10 cellular contexts compared by ENCODE assay signal in the genomic region with DNA sequence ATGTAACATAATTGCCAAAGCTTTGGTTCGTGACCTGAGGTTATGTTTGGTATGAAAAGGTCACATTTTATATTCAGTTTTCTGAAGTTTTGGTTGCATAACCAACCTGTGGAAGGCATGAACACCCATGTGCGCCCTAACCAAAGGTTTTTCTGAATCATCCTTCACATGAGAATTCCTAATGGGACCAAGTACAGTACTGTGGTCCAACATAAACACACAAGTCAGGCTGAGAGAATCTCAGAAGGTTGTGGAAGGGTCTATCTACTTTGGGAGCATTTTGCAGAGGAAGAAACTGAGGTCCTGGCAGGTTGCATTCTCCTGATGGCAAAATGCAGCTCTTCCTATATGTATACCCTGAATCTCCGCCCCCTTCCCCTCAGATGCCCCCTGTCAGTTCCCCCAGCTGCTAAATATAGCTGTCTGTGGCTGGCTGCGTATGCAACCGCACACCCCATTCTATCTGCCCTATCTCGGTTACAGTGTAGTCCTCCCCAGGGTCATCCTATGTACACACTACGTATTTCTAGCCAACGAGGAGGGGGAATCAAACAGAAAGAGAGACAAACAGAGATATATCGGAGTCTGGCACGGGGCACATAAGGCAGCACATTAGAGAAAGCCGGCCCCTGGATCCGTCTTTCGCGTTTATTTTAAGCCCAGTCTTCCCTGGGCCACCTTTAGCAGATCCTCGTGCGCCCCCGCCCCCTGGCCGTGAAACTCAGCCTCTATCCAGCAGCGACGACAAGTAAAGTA. TPM values are rescaled to one million over a fixed set of nuclear protein-coding genes. Genes with fewer than 3 reads are reported as not detected.
DNase-seq lines count a peak whose midpoint lies in the region; TF ChIP-seq lines count a peak whose summit lies in the region.
"Had no signal": no experiment of that assay in that cellular context is flagged by ENCODE, and none has a peak within 500 bp of the region (broad histone marks: within the 10 kb centered on the region; RNA-seq: fewer than 3 reads in every experiment).

No MANE protein-coding gene starts in this region.

- CTCF ChIA-PET in activated naive CD4-positive, alpha-beta T cell treated with anti-CD3 and anti-CD28 coated beads for 36 hours (lab: Charles Lee), result interaction anchor here (1.0 kb wide), 1 partner anchor 40 kb away, joined by 6 read pairs; no protein-coding TSS in a partner anchor

- intact Hi-C loops in activated naive CD4-positive, alpha-beta T cell treated with anti-CD3 and anti-CD28 coated beads for 36 hours (cut with micrococcal nuclease), result loop anchor here (2.0 to 5.0 kb wide), 3 partner anchors 42 to 130 kb away; no protein-coding TSS in a partner anchor

- no peak overlapping the region for H3K27ac Mint-ChIP-seq in activated naive CD4-positive, alpha-beta T cell treated with anti-CD3 and anti-CD28 coated beads for 36 hours
- no peak overlapping the region for H3K27ac Mint-ChIP-seq in mesothelial cell of epicardium

- TF ChIP-seq CTCF in cardiac fibroblast (IDR thresholded peaks at IDR 0.05; ENCODE audit: low read depth, low read length), result no peak
- TF ChIP-seq CTCF in mesothelial cell of epicardium (IDR thresholded peaks at IDR 0.05; ENCODE audit: unreplicated experiment), result no peak

- H3K4me1 Mint-ChIP-seq in activated naive CD4-positive, alpha-beta T cell treated with anti-CD3 and anti-CD28 coated beads for 36 hours (ENCODE audit: low read depth), result peaks cover 13% of the 10 kb centered on the region
- peaks cover 13% of the 10 kb centered on the region for H3K4me1 Mint-ChIP-seq in mesothelial cell of epicardium

- peak overlapping the region; percentile 69 for H3K4me3 Mint-ChIP-seq in activated naive CD4-positive, alpha-beta T cell treated with anti-CD3 and anti-CD28 coated beads for 36 hours
- H3K4me3 Mint-ChIP-seq in mesothelial cell of epicardium, result peak overlapping the region; percentile 58

- H3K27ac ChIP-seq in urinary bladder (ENCODE audit: low read depth), result no peak overlapping the region

- H3K36me3 ChIP-seq in urinary bladder (ENCODE audit: insufficient read depth), result no peaks in the 10 kb centered on the region

- H3K36me3 Mint-ChIP-seq in activated naive CD4-positive, alpha-beta T cell treated with anti-CD3 and anti-CD28 coated beads for 36 hours (ENCODE audit: low read depth), result no peaks in the 10 kb centered on the region
- H3K36me3 Mint-ChIP-seq in mesothelial cell of epicardium, result no peaks in the 10 kb centered on the region

- H3K27me3 Mint-ChIP-seq in activated naive CD4-positive, alpha-beta T cell treated with anti-CD3 and anti-CD28 coated beads for 36 hours (ENCODE audit: low read depth), result peaks cover 43% of the 10 kb centered on the region
- H3K27me3 Mint-ChIP-seq in mesothelial cell of epicardium (ENCODE audit: low read depth), result peaks cover 94% of the 10 kb centered on the region

- no peak overlapping the region for H3K4me3 ChIP-seq in cardiac fibroblast (replicated peaks in 1 of 2; ENCODE audit: low read depth in 2 of 2, low read length in 2 of 2)
- H3K4me3 ChIP-seq in urinary bladder (ENCODE audit: low read depth, low read length), result peak overlapping the region; percentile 64

- DNase-seq in activated naive CD4-positive, alpha-beta T cell treated with anti-CD3 and anti-CD28 coated beads for 36 hours, result peak; percentile 19
- no peak for DNase-seq in activated naive CD4-positive, alpha-beta T cell (lab: John Stamatoyannopoulos, UW)
- DNase-seq in cardiac fibroblast (ENCODE audit: low read depth in 2 of 2), result peak; percentile 9 to 65
- no peak for DNase-seq in mesothelial cell of epicardium (ENCODE audit: low spot score in 2 of 2, unreplicated experiment in 2 of 2)
- DNase-seq in stimulated activated CD4-positive, alpha-beta T cell treated with anti-CD3 and anti-CD28 coated beads, Interleukin-4, amount 100 ng/mL, for 4 hours, result no peak
- DNase-seq in central memory CD4-positive, alpha-beta T cell, result no peak
- DNase-seq in NCI-H187 treated with DMSO at 0.1 percent for 48 hours (lab: John Stamatoyannopoulos, UW), result no peak
- DNase-seq: Caco-2 had no signal

- 19% methylated on average over 20 of the region's 20 CpGs for WGBS in urinary bladder

- no peaks in the 10 kb centered on the region for H3K4me1 ChIP-seq in urinary bladder (ENCODE audit: insufficient read depth)
- H3K4me1 ChIP-seq: Caco-2 had no signal

- no peaks in the 10 kb centered on the region for H3K9me3 Mint-ChIP-seq in activated naive CD4-positive, alpha-beta T cell treated with anti-CD3 and anti-CD28 coated beads for 36 hours
- no peaks in the 10 kb centered on the region for H3K9me3 Mint-ChIP-seq in mesothelial cell of epicardium

RNA-seq across cellular contexts. Expression of gene ESR1, which starts 0.5 kb away (rescaled TPM):
- under 1 TPM; 0.52 to 0.54 TPM for total RNA-seq in activated naive CD4-positive, alpha-beta T cell treated with anti-CD3 and anti-CD28 coated beads for 36 hours
- total RNA-seq in mesothelial cell of epicardium, result not detected in 3 replicates
- 6.9 TPM for total RNA-seq in urinary bladder
- polyA plus RNA-seq in urinary bladder, result 1.8 TPM
- total RNA-seq: Caco-2, dermis microvascular lymphatic vessel endothelial cell had no signal

Comparison
In these comparisons a context has a peak if more than half of its experiments do, and no peak if none do; other contexts are left out.
1. DNase-seq: peak in activated naive CD4-positive, alpha-beta T cell treated with anti-CD3 and anti-CD28 coated beads for 36 hours (single experiment) and cardiac fibroblast (2 of 2); none in activated naive CD4-positive, alpha-beta T cell (0 of 4), mesothelial cell of epicardium (0 of 2), stimulated activated CD4-positive, alpha-beta T cell treated with anti-CD3 and anti-CD28 coated beads, Interleukin-4, amount 100 ng/mL, for 4 hours (0 of 2), central memory CD4-positive, alpha-beta T cell (single experiment) and NCI-H187 treated with DMSO at 0.1 percent for 48 hours (single experiment).